11 cellular contexts compared by ENCODE assay signal in the genomic region with DNA sequence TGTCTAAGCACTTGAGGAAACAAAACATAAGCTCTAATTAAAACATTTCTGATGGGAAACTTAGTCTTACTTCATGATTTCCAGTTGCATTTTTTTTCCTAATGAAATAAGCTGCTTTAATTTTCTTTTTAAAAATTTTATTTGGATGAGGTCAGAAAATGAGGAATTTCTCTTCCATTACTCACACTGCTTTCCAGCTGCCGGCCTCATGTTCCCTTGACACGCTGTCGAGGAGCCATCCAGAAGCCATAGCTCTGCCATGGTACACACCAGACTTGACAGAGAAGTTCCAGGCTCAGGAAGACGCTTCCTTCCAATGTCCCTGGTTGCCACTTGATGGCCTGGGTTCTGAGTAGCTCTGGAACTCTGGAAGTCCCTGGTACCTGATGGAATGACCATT. TPM values are rescaled to one million over a fixed set of nuclear protein-coding genes. Genes with fewer than 3 reads are reported as not detected.
DNase-seq lines count a peak whose midpoint lies in the region; ATAC-seq lines count a peak whose summit lies in the region.
"Had no signal": no experiment of that assay in that cellular context is flagged by ENCODE, and none has a peak within 500 bp of the region (broad histone marks: within the 10 kb centered on the region; RNA-seq: fewer than 3 reads in every experiment).

No MANE protein-coding gene starts in this region.

- H3K27ac ChIP-seq in right cardiac atrium (ENCODE audit: low read length) (no peak overlapping the region), subcutaneous abdominal adipose tissue (ENCODE audit: low read depth, low read length) (no peak overlapping the region)
- H3K27ac ChIP-seq: A549 had no signal

- H3K9ac ChIP-seq in subcutaneous abdominal adipose tissue (ENCODE audit: low read length in 5 of 5) = no peak overlapping the region

- intact Hi-C loops in right cardiac atrium (cut with DNase I) = no loop called here

- H3K36me3 Mint-ChIP-seq in activated CD4-positive, alpha-beta T cell treated with anti-CD3 and anti-CD28 coated beads, Interleukin-2, amount 10 ng/mL, durations not matched to agents 7 days and 5 days (ENCODE audit: low read depth) = peaks cover 12% of the 10 kb centered on the region
- peaks cover 0 to 12% of the 10 kb centered on the region in 2 donors for H3K36me3 Mint-ChIP-seq in activated naive CD4-positive, alpha-beta T cell treated with anti-CD3 and anti-CD28 coated beads, Interleukin-2, amount 50 U/mL, for 72 hours

- H3K9me3 ChIP-seq in right cardiac atrium (ENCODE audit: control insufficient read depth, low read length) = no peaks in the 10 kb centered on the region
- H3K9me3 ChIP-seq in subcutaneous abdominal adipose tissue (ENCODE audit: control insufficient read depth in 5 of 5, low read length in 5 of 5) = no peaks in the 10 kb centered on the region
- H3K9me3 ChIP-seq: A549 had no signal

- WGBS in right cardiac atrium = 63% methylated on average over 4 of the region's 4 CpGs

- CTCF ChIA-PET in activated CD4-positive, alpha-beta T cell treated with anti-CD3 and anti-CD28 coated beads, Interleukin-2, amount 10 ng/mL, durations not matched to agents 7 days and 5 days (lab: Charles Lee) = interaction anchor here (0.7 to 3.5 kb wide), 10 partner anchors 8 to 163 kb away, joined by 3 to 30 read pairs (median 4); a partner anchor contains a TSS

- peaks cover 1% of the 10 kb centered on the region for H3K4me1 ChIP-seq in right cardiac atrium (ENCODE audit: control insufficient read depth, insufficient read depth, low read length)
- peaks cover 0 to 32% (median 29%) of the 10 kb centered on the region in 5 donors for H3K4me1 ChIP-seq in subcutaneous abdominal adipose tissue (ENCODE audit: control insufficient read depth in 5 of 5, insufficient read depth in 5 of 5, low read length in 5 of 5)

- POLR2A ChIA-PET in activated CD4-positive, alpha-beta T cell treated with anti-CD3 and anti-CD28 coated beads, Interleukin-2, amount 10 ng/mL, durations not matched to agents 7 days and 5 days (lab: Charles Lee) = interaction anchor here (1.2 to 1.8 kb wide), 2 partner anchors 12 to 553 kb away, joined by 3 to 11 read pairs; a partner anchor contains a TSS

- no peaks in the 10 kb centered on the region for H3K27me3 Mint-ChIP-seq in activated CD4-positive, alpha-beta T cell treated with anti-CD3 and anti-CD28 coated beads, Interleukin-2, amount 10 ng/mL, durations not matched to agents 7 days and 5 days

- peak overlapping the region; percentile 63 for H3K4me3 Mint-ChIP-seq in activated CD4-positive, alpha-beta T cell treated with anti-CD3 and anti-CD28 coated beads, Interleukin-2, amount 10 ng/mL, durations not matched to agents 7 days and 5 days

- no peak for ATAC-seq in activated naive CD4-positive, alpha-beta T cell treated with anti-CD3 and anti-CD28 coated beads, Interleukin-2, amount 50 U/mL, for 72 hours
- peak in 1 of 2 donors; percentile 60 for ATAC-seq in right cardiac atrium
- ATAC-seq in GM21515 (IDR thresholded peaks at IDR 0.05; ENCODE audit: unreplicated experiment) = no peak
- no peak for ATAC-seq in HG03442 (IDR thresholded peaks at IDR 0.05; ENCODE audit: unreplicated experiment)
- no peak for ATAC-seq in GM21737 (IDR thresholded peaks at IDR 0.05; ENCODE audit: unreplicated experiment)
- ATAC-seq: A549 had no signal

- no peaks in the 10 kb centered on the region for H3K27me3 ChIP-seq in right cardiac atrium (ENCODE audit: control insufficient read depth, insufficient read depth)
- no peaks in the 10 kb centered on the region for H3K27me3 ChIP-seq in subcutaneous abdominal adipose tissue (ENCODE audit: control insufficient read depth in 5 of 5, insufficient read depth in 4 of 5, low read length in 5 of 5)

- peak overlapping the region; percentile 97 for H3K27ac Mint-ChIP-seq in activated CD4-positive, alpha-beta T cell treated with anti-CD3 and anti-CD28 coated beads, Interleukin-2, amount 10 ng/mL, durations not matched to agents 7 days and 5 days
- H3K27ac Mint-ChIP-seq in activated naive CD4-positive, alpha-beta T cell treated with anti-CD3 and anti-CD28 coated beads, Interleukin-2, amount 50 U/mL, for 72 hours = peak overlapping the region; percentile 38 to 94

- peaks cover 4% of the 10 kb centered on the region for H3K9me3 Mint-ChIP-seq in activated CD4-positive, alpha-beta T cell treated with anti-CD3 and anti-CD28 coated beads, Interleukin-2, amount 10 ng/mL, durations not matched to agents 7 days and 5 days
- peaks cover 4 to 5% of the 10 kb centered on the region in 2 donors for H3K9me3 Mint-ChIP-seq in activated naive CD4-positive, alpha-beta T cell treated with anti-CD3 and anti-CD28 coated beads, Interleukin-2, amount 50 U/mL, for 72 hours

- no peaks in the 10 kb centered on the region for H3K36me3 ChIP-seq in subcutaneous abdominal adipose tissue (ENCODE audit: control insufficient read depth in 5 of 5, insufficient read depth in 5 of 5, low read length in 5 of 5)

- H3K4me3 ChIP-seq in right cardiac atrium (ENCODE audit: low read length) (no peak overlapping the region), subcutaneous abdominal adipose tissue (ENCODE audit: low read depth in 1 of 5, low read length in 5 of 5) (peak overlapping the region in 3 of 5 donors; percentile 10 to 66 (median 44))
- H3K4me3 ChIP-seq: A549 had no signal

- H3K4me1 Mint-ChIP-seq in activated CD4-positive, alpha-beta T cell treated with anti-CD3 and anti-CD28 coated beads, Interleukin-2, amount 10 ng/mL, durations not matched to agents 7 days and 5 days = peaks cover 56% of the 10 kb centered on the region

- DNase-seq in activated CD4-positive, alpha-beta T cell treated with anti-CD3 and anti-CD28 coated beads, Interleukin-2, amount 10 ng/mL, durations not matched to agents 7 days and 5 days = no peak
- no peak for DNase-seq in activated CD4-positive, alpha-beta T cell treated with anti-CD3 and anti-CD28 coated beads, Interleukin-2, amount 50 U/mL, for 1 hour
- DNase-seq in activated naive CD4-positive, alpha-beta T cell treated with anti-CD3 and anti-CD28 coated beads, Interleukin-2, amount 50 U/mL, for 72 hours (ENCODE audit: low spot score in 2 of 2) = no peak
- peak; percentile 42 to 60 (median 43) for DNase-seq in right cardiac atrium
- DNase-seq: glutamatergic neuron, NCI-H526 treated with DMSO at 0.1 percent for 48 hours had no signal

RNA-seq across cellular contexts. Expression of a gene that starts 12.1 kb away (rescaled TPM):
- 10 to 100 TPM; 48.6 to 61.9 TPM for total RNA-seq in activated CD4-positive, alpha-beta T cell treated with anti-CD3 and anti-CD28 coated beads, Interleukin-2, amount 10 ng/mL, durations not matched to agents 7 days and 5 days
- 10 to 100 TPM; 65.2 to 66.6 TPM for total RNA-seq in activated naive CD4-positive, alpha-beta T cell treated with anti-CD3 and anti-CD28 coated beads, Interleukin-2, amount 50 U/mL, for 72 hours
- 100 to 1,000 TPM in 1 of 4 donors, 10 to 100 TPM in 3; 86.2 to 108 (median 92.0) TPM for total RNA-seq in right cardiac atrium
- 52.8 TPM for polyA plus RNA-seq in right cardiac atrium

Comparison
In these comparisons a context has a peak if more than half of its experiments do, and no peak if none do; other contexts are left out.
1. DNase-seq: peak in right cardiac atrium (3 of 3); none in activated CD4-positive, alpha-beta T cell treated with anti-CD3 and anti-CD28 coated beads, Interleukin-2, amount 10 ng/mL, durations not matched to agents 7 days and 5 days (single experiment), activated CD4-positive, alpha-beta T cell treated with anti-CD3 and anti-CD28 coated beads, Interleukin-2, amount 50 U/mL, for 1 hour (single experiment) and activated naive CD4-positive, alpha-beta T cell treated with anti-CD3 and anti-CD28 coated beads, Interleukin-2, amount 50 U/mL, for 72 hours (0 of 2).